ENCODE assay signal across 16 cellular contexts in the genomic region with DNA sequence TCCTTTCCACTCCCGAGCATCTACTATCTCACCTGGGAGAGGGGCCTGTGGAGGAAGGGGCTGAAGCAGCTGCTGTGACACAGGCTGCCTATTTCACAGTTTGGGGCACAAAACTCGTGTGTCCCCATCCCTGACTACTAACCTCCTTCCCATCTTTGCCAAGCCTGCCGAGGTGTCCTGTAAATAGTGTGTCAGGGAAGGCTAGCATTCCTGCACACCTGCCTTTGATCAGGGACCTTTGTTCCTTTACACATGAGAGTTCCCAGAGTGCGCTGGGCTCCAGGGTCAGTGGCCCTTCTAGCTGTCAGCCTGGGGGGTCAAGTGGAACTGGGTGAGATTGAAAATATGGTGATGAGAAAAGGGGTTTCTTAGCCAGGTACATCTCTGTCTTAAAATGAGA. TPM values are rescaled to one million over a fixed set of nuclear protein-coding genes. Genes with fewer than 3 reads are reported as not detected.
DNase-seq lines count a peak whose midpoint lies in the region; ATAC-seq and TF ChIP-seq lines count a peak whose summit lies in the region.
"Had no signal": no experiment of that assay in that cellular context is flagged by ENCODE, and none has a peak within 500 bp of the region (broad histone marks: within the 10 kb centered on the region; RNA-seq: fewer than 3 reads in every experiment).

No MANE protein-coding gene starts in this region.

- H3K9me3 ChIP-seq in liver (ENCODE audit: control insufficient read depth in 4 of 4, low read length in 3 of 4) = no peaks in the 10 kb centered on the region
- no peaks in the 10 kb centered on the region for H3K9me3 ChIP-seq in vagina

- H3K27me3 ChIP-seq in liver (ENCODE audit: control insufficient read depth in 4 of 4, insufficient read depth in 4 of 4, low read length in 3 of 4) (no peaks in the 10 kb centered on the region), vagina (no peaks in the 10 kb centered on the region)

- DNase-seq in coronary artery (ENCODE audit: low spot score) (peak; percentile 41), left kidney (ENCODE audit: low read depth, low spot score) (peak; percentile 12), vagina (ENCODE audit: extremely low spot score in 2 of 2) (peak; percentile 31 to 62), T-helper 9 cell (no peak), HCEC 1CT (no peak)
- DNase-seq: C1 segment of cervical spinal cord; Caco-2; CD4-positive, alpha-beta memory T cell; DMS153; DND-41; GM23248; H7 had no signal

- H3K36me3 ChIP-seq in liver (ENCODE audit: control insufficient read depth in 4 of 4, insufficient read depth in 3 of 4, low read depth in 1 of 4, low read length in 3 of 4) (no peaks in the 10 kb centered on the region), vagina (no peaks in the 10 kb centered on the region)

- intact Hi-C loops in vagina (cut with DNase I) = no loop called here

- ATAC-seq in HG03280 (IDR thresholded peaks at IDR 0.05; ENCODE audit: unreplicated experiment) (no peak), HG03025 (IDR thresholded peaks at IDR 0.05; ENCODE audit: low FRiP score, unreplicated experiment) (no peak)
- ATAC-seq: HCT116 had no signal

- WGBS in liver = 36% methylated on average over 4 of the region's 4 CpGs

- peaks cover 20 to 57% (median 52%) of the 10 kb centered on the region in 4 donors for H3K4me1 ChIP-seq in liver (ENCODE audit: control insufficient read depth in 4 of 4, insufficient read depth in 4 of 4, low read length in 3 of 4)
- no peaks in the 10 kb centered on the region for H3K4me1 ChIP-seq in vagina

- H3K27ac ChIP-seq in coronary artery (no peak overlapping the region), liver (ENCODE audit: low read depth in 1 of 2, low read length in 2 of 2) (peak overlapping the region; percentile 64 to 79), vagina (no peak overlapping the region)
- H3K27ac ChIP-seq: GM23248 had no signal

- TF ChIP-seq RAD21 in liver (IDR thresholded peaks at IDR 0.05) = peak; percentile 43 to 68

- TF ChIP-seq CTCF in coronary artery (IDR thresholded peaks at IDR 0.05) (no peak), liver (IDR thresholded peaks at IDR 0.05; ENCODE audit: low read depth, low read length, missing input control) (no peak), vagina (IDR thresholded peaks at IDR 0.05) (no peak)

- no peak overlapping the region for H3K9ac ChIP-seq in liver (ENCODE audit: low read depth in 1 of 2, low read length in 2 of 2)
- H3K9ac ChIP-seq: GM23248 had no signal

- TF ChIP-seq POLR2A in vagina (IDR thresholded peaks at IDR 0.05) = no peak

- H3K4me3 ChIP-seq in coronary artery = no peak overlapping the region
- peak overlapping the region; percentile 11 to 54 (median 31) for H3K4me3 ChIP-seq in liver (ENCODE audit: low read depth in 1 of 3, low read length in 3 of 3)
- H3K4me3 ChIP-seq in vagina = no peak overlapping the region
- H3K4me3 ChIP-seq: GM23248 had no signal

TF ChIP-seq in liver, 16 proteins besides CTCF, POLR2A, EP300 and RAD21:
- TF ChIP-seq TAF1 (conservative IDR thresholded peaks at IDR 0.05) = no peak
- TF ChIP-seq, protein P1, sequence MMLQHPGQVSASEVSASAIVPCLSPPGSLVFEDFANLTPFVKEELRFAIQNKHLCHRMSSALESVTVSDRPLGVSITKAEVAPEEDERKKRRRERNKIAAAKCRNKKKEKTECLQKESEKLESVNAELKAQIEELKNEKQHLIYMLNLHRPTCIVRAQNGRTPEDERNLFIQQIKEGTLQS (IDR thresholded peaks at IDR 0.05) = peak; percentile 32
- peak in 1 of 2 donors; percentile 79 for TF ChIP-seq EGR1 (IDR thresholded peaks at IDR 0.05; ENCODE audit: low read depth in 2 of 2)
- peak; percentile 91 for TF ChIP-seq FOXA1 (IDR thresholded peaks at IDR 0.05)
- peak; percentile 97 to 99 for TF ChIP-seq HNF4A (conservative IDR thresholded peaks at IDR 0.05)
- peak; percentile 86 for TF ChIP-seq FOXA2 (IDR thresholded peaks at IDR 0.05)
- TF ChIP-seq, protein P2, sequence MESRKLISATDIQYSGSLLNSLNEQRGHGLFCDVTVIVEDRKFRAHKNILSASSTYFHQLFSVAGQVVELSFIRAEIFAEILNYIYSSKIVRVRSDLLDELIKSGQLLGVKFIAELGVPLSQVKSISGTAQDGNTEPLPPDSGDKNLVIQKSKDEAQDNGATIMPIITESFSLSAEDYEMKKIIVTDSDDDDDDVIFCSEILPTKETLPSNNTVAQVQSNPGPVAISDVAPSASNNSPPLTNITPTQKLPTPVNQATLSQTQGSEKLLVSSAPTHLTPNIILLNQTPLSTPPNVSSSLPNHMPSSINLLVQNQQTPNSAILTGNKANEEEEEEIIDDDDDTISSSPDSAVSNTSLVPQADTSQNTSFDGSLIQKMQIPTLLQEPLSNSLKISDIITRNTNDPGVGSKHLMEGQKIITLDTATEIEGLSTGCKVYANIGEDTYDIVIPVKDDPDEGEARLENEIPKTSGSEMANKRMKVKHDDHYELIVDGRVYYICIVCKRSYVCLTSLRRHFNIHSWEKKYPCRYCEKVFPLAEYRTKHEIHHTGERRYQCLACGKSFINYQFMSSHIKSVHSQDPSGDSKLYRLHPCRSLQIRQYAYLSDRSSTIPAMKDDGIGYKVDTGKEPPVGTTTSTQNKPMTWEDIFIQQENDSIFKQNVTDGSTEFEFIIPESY (IDR thresholded peaks at IDR 0.05) = peak; percentile 93
- TF ChIP-seq, protein P3, sequence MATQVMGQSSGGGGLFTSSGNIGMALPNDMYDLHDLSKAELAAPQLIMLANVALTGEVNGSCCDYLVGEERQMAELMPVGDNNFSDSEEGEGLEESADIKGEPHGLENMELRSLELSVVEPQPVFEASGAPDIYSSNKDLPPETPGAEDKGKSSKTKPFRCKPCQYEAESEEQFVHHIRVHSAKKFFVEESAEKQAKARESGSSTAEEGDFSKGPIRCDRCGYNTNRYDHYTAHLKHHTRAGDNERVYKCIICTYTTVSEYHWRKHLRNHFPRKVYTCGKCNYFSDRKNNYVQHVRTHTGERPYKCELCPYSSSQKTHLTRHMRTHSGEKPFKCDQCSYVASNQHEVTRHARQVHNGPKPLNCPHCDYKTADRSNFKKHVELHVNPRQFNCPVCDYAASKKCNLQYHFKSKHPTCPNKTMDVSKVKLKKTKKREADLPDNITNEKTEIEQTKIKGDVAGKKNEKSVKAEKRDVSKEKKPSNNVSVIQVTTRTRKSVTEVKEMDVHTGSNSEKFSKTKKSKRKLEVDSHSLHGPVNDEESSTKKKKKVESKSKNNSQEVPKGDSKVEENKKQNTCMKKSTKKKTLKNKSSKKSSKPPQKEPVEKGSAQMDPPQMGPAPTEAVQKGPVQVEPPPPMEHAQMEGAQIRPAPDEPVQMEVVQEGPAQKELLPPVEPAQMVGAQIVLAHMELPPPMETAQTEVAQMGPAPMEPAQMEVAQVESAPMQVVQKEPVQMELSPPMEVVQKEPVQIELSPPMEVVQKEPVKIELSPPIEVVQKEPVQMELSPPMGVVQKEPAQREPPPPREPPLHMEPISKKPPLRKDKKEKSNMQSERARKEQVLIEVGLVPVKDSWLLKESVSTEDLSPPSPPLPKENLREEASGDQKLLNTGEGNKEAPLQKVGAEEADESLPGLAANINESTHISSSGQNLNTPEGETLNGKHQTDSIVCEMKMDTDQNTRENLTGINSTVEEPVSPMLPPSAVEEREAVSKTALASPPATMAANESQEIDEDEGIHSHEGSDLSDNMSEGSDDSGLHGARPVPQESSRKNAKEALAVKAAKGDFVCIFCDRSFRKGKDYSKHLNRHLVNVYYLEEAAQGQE (IDR thresholded peaks at IDR 0.05) = peak; percentile 87
- TF ChIP-seq HNF4G (IDR thresholded peaks at IDR 0.05) = peak; percentile 96
- TF ChIP-seq, protein P4, sequence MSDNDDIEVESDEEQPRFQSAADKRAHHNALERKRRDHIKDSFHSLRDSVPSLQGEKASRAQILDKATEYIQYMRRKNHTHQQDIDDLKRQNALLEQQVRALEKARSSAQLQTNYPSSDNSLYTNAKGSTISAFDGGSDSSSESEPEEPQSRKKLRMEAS (IDR thresholded peaks at IDR 0.05) = peak; percentile 90
- TF ChIP-seq JUND (IDR thresholded peaks at IDR 0.05) = peak; percentile 76 to 88
- TF ChIP-seq YY1 (IDR thresholded peaks at IDR 0.05) = peak; percentile 79
- peak; percentile 66 for TF ChIP-seq NR2F2 (IDR thresholded peaks at IDR 0.05)
- peak in 1 of 2 donors; percentile 40 for TF ChIP-seq GABPA (IDR thresholded peaks at IDR 0.05 in 1 of 2, conservative IDR thresholded peaks at IDR 0.05 in 1 of 2)
- TF ChIP-seq RXRA (IDR thresholded peaks at IDR 0.05) = peak; percentile 99
- TF ChIP-seq SP1 (IDR thresholded peaks at IDR 0.05) = peak; percentile 98

RNA-seq across cellular contexts. Expression of gene TF, which starts 13.0 kb away (rescaled TPM):
- total RNA-seq in liver (1,000 to 10,000 TPM; 5,845 to 6,687 TPM), vagina (2.9 TPM)
- polyA plus RNA-seq in liver = 1,000 to 10,000 TPM; 5,045 to 9,659 TPM
- total RNA-seq: GM23248, H7 had no signal
- polyA plus RNA-seq: CD4-positive, alpha-beta memory T cell had no signal

Comparison
In these comparisons a context has a peak if more than half of its experiments do, and no peak if none do; other contexts are left out.
1. DNase-seq: peak in coronary artery (single experiment), left kidney (single experiment) and vagina (2 of 2); none in T-helper 9 cell (single experiment) and HCEC 1CT (single experiment).
2. H3K27ac ChIP-seq: peak in liver (2 of 2); none in coronary artery (0 of 2) and vagina (single experiment).
3. H3K4me3 ChIP-seq: peak in liver (3 of 3); none in coronary artery (single experiment) and vagina (0 of 2).
4. RNA of gene TF, which starts 13.0 kb away (total RNA-seq): 5,845 to 6,687 TPM in liver; 2.9 TPM in vagina (single experiment); every median in the first group is over 1,000 times any median in the second.